ENCODE assay signal across 8 cellular contexts in the genomic region with DNA sequence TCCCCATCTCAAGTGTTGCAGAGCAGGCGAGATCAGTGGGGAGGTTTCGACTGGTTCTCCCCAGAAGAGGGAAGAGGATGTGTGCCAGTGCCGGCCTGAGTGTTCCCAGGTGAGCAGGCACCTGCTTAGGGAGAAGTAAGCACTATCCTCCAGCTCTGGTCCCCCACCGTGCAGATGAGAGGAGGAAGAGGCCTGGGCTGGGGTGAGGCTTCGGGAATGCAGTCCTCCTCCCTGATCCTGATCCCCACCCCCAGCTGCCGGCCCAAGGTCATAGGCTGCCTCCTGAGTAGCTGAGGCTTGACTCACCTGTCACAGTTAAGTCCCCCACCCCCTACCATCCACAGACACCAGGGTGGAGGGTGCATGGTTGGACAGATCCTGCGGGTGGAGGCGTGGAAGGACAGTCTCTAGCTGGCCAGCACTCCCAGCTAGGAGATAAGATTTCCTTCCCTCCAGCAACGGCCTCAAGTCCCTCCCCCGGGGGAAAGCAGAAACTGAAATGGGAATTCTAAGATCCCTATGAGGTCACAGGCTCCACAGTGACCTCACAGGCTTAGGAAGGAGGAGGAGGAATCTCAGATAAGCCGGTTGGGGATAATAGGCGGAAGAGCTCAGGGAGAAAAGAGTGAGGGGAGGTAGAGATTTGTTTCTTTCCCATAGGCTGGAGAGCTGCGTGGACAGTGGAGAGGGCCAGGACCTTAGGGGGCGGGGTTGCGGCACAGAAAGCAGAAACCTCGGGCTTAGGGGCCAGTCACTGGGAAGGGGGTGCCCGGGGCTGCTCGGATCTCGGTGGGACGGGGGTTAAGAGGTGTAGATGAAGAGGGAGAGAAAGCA. TPM values are rescaled to one million over a fixed set of nuclear protein-coding genes. Genes with fewer than 3 reads are reported as not detected.
A peak's percentile ranks its signal among the peaks of the same experiment; 100 is the strongest.
DNase-seq lines count a peak whose midpoint lies in the region; ATAC-seq and TF ChIP-seq lines count a peak whose summit lies in the region.

No MANE protein-coding gene starts in this region.

- ATAC-seq in left cardiac atrium, result peak; percentile 0 to 11
- ATAC-seq in psoas muscle, result no peak
- ATAC-seq in HG03342 (IDR thresholded peaks at IDR 0.05; ENCODE audit: unreplicated experiment), result no peak
- no peak for ATAC-seq in GM18511 (IDR thresholded peaks at IDR 0.05; ENCODE audit: unreplicated experiment)

- peak overlapping the region; percentile 90 for H3K27ac Mint-ChIP-seq in activated naive CD8-positive, alpha-beta T cell

- H3K4me3 Mint-ChIP-seq in activated naive CD8-positive, alpha-beta T cell, result peak overlapping the region; percentile 98

- no peaks in the 10 kb centered on the region for H3K9me3 Mint-ChIP-seq in activated naive CD8-positive, alpha-beta T cell (ENCODE audit: low read depth)

- H3K27me3 ChIP-seq in psoas muscle (ENCODE audit: insufficient read depth in 3 of 3, low read length in 2 of 3), result no peaks in the 10 kb centered on the region

- no peak for TF ChIP-seq CTCF in psoas muscle (IDR thresholded peaks at IDR 0.05)

- peaks cover 41% of the 10 kb centered on the region for H3K4me1 Mint-ChIP-seq in activated naive CD8-positive, alpha-beta T cell (ENCODE audit: low read depth)

- 6 to 7% (median 6%) methylated on average over 19 to 20 of the region's 20 CpGs for whole genome bisulfite sequencing in psoas muscle, 3 donors

- intact Hi-C loops in left cardiac atrium (cut with DNase I) (no loop called here), psoas muscle (cut with DNase I) (loop anchor here (1.0 to 5.0 kb wide), 2 partner anchors 89 to 92 kb away; no protein-coding TSS in a partner anchor)

- no peaks in the 10 kb centered on the region for H3K27me3 Mint-ChIP-seq in activated naive CD8-positive, alpha-beta T cell

- no peaks in the 10 kb centered on the region for H3K9me3 ChIP-seq in psoas muscle

- peaks cover 20% of the 10 kb centered on the region for H3K4me1 ChIP-seq in psoas muscle

- peak overlapping the region; percentile 97 for H3K27ac ChIP-seq in psoas muscle

- H3K36me3 ChIP-seq in psoas muscle (ENCODE audit: insufficient read depth in 1 of 2, low read depth in 1 of 2), result peaks cover 0 to 30% of the 10 kb centered on the region in 2 donors

- peak overlapping the region; percentile 85 for H3K4me3 ChIP-seq in Jurkat, Clone E6-1 (ENCODE audit: low read length)
- H3K4me3 ChIP-seq in psoas muscle, result peak overlapping the region; percentile 100

- DNase-seq in COLO829 (ENCODE audit: low spot score), result peak; percentile 45
- no peak for DNase-seq in Jurkat, Clone E6-1 (ENCODE audit: low read depth, low spot score)
- DNase-seq in left cardiac atrium, result peak; percentile 66
- peak in 1 of 2 donors; percentile 37 for DNase-seq in psoas muscle
- no peak for DNase-seq in stimulated activated naive CD4-positive, alpha-beta T cell treated with Interleukin-2 at 50 U/mL for 16 hours (lab: John Stamatoyannopoulos, UW)

- H3K36me3 Mint-ChIP-seq in activated naive CD8-positive, alpha-beta T cell, result no peaks in the 10 kb centered on the region

RNA-seq across cellular contexts. Expression of gene LRCH4, which starts 1.0 kb away (rescaled TPM):
- 48.3 TPM for polyA plus RNA-seq in Jurkat, Clone E6-1 (2012; ENCODE audit: insufficient read depth, insufficient read length)
- total RNA-seq in left cardiac atrium, result 10 to 100 TPM; 28.2 to 32.6 TPM
- 10 to 100 TPM; 32.5 to 41.5 (median 34.1) TPM for total RNA-seq in psoas muscle
- polyA plus RNA-seq in psoas muscle, result 10 to 100 TPM; 16.7 to 35.2 (median 28.5) TPM

RNA-seq across cellular contexts. Expression of gene FBXO24, which starts 1.2 kb away (rescaled TPM):
- polyA plus RNA-seq in Jurkat, Clone E6-1 (2012; ENCODE audit: insufficient read depth, insufficient read length), result 1.6 TPM
- total RNA-seq in left cardiac atrium (under 1 TPM; 0.31 to 0.62 TPM), psoas muscle (1 to 10 TPM in 1 of 4 donors, under 1 TPM in 3; 0.13 to 1.1 (median 0.31) TPM)
- under 1 TPM; 0.18 to 0.55 (median 0.23) TPM for polyA plus RNA-seq in psoas muscle

RNA-seq across cellular contexts. Expression of gene SAP25, which starts 11.2 kb away (rescaled TPM):
- 7.3 TPM for polyA plus RNA-seq in Jurkat, Clone E6-1 (2012; ENCODE audit: insufficient read depth, insufficient read length)
- total RNA-seq in left cardiac atrium, result 1 to 10 TPM in 1 of 2 donors, under 1 TPM in 1; 0.58 to 1.5 TPM
- total RNA-seq in psoas muscle, result 1 to 10 TPM in 1 of 4 donors, under 1 TPM in 2, not detected in 1; 0.59 to 1.9 (median 0.59) TPM
- polyA plus RNA-seq in psoas muscle, result under 1 TPM in 2 of 3 donors, not detected in 1; 0.21 to 0.40 TPM

RNA-seq across cellular contexts. Expression of gene PCOLCE, which starts 17.3 kb away (rescaled TPM):
- polyA plus RNA-seq in Jurkat, Clone E6-1 (2012; ENCODE audit: insufficient read depth, insufficient read length), result 51.4 TPM
- total RNA-seq in left cardiac atrium (10 to 100 TPM; 51.8 to 96.5 TPM), psoas muscle (10 to 100 TPM in 2 of 4 donors, 1 to 10 TPM in 2; 6.2 to 16.9 (median 9.7) TPM)
- 10 to 100 TPM in 1 of 3 donors, 1 to 10 TPM in 2; 4.2 to 11.5 (median 7.7) TPM for polyA plus RNA-seq in psoas muscle

RNA-seq across cellular contexts. Expression of gene MOSPD3, which starts 27.4 kb away (rescaled TPM):
- 28.9 TPM for polyA plus RNA-seq in Jurkat, Clone E6-1 (2012; ENCODE audit: insufficient read depth, insufficient read length)
- total RNA-seq in left cardiac atrium (10 to 100 TPM; 11.0 to 13.3 TPM), psoas muscle (1 to 10 TPM; 6.2 to 7.0 (median 6.4) TPM)
- polyA plus RNA-seq in psoas muscle, result 10 to 100 TPM in 1 of 3 donors, 1 to 10 TPM in 2; 7.7 to 11.3 (median 7.9) TPM

Comparison
In these comparisons a context has a peak if more than half of its experiments do, and no peak if none do; other contexts are left out.
1. DNase-seq: peak in COLO829 (single experiment) and left cardiac atrium (single experiment); none in Jurkat, Clone E6-1 (single experiment) and stimulated activated naive CD4-positive, alpha-beta T cell treated with Interleukin-2 at 50 U/mL for 16 hours (single experiment).
2. ATAC-seq: peak in left cardiac atrium (2 of 2); none in psoas muscle (0 of 4), HG03342 (single experiment) and GM18511 (single experiment).
3. intact Hi-C loops: an anchor here in psoas muscle (1.0 to 5.0 kb wide); none called in left cardiac atrium.